ENCODE assay signal across 9 cellular contexts in the genomic region with DNA sequence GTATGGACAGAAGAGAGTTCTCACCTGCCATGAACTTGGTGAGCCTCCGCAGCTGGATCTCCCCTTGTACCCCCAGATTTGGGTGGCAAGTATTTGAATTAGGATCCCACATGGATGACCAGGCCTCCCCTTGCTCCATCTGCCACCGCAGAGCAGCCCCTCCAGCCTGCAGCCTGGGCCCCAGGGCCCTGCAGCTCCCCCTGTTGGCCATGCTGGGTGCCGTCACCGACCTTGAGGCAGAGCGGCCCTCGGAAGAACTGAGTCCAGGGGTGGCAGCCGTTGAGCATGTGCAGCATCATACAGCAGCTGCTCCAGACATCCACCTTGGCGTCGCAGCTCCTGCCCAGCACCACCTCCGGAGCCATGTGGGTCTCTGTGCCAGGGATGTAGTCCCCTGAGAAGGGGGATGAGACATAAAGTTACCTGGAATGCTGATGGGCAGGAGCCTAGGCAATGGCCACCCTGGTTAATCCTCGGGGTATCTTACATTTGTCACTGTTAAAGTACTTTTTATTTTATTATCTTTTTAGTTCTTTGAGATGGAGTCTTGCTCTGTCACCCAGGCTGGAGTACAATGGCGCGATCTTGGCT. TPM values are rescaled to one million over a fixed set of nuclear protein-coding genes. Genes with fewer than 3 reads are reported as not detected.
DNase-seq lines count a peak whose midpoint lies in the region; ATAC-seq, FAIRE-seq and TF ChIP-seq lines count a peak whose summit lies in the region.
"Had no signal": no experiment of that assay in that cellular context is flagged by ENCODE, and none has a peak within 500 bp of the region (broad histone marks: within the 10 kb centered on the region; RNA-seq: fewer than 3 reads in every experiment).

No MANE protein-coding gene starts in this region.

- no peaks in the 10 kb centered on the region for H3K4me1 ChIP-seq in OCI-LY7 (ENCODE audit: insufficient read depth, low read length, poor library complexity, severe bottlenecking)
- H3K4me1 ChIP-seq in HepG2 (ENCODE audit: insufficient read depth, low read length) = 0 out of 2 replicates have a peak, but pooled peaks cover 9% of the 10 kb centered on the region
- H3K4me1 ChIP-seq in testis = no peaks in the 10 kb centered on the region

- no peak overlapping the region for H3K4me3 ChIP-seq in OCI-LY7 (ENCODE audit: low read depth, low read length, poor library complexity, severe bottlenecking)
- H3K4me3 ChIP-seq in HepG2 (replicated peaks in 1 of 3; ENCODE audit: insufficient read depth in 1 of 3, low read depth in 2 of 3, low read length in 3 of 3) = no peak overlapping the region
- no peak overlapping the region for H3K4me3 ChIP-seq in testis

- no peaks in the 10 kb centered on the region for H4K20me1 ChIP-seq in OCI-LY7 (ENCODE audit: insufficient read depth, low read length)
- H4K20me1 ChIP-seq in HepG2 (ENCODE audit: insufficient read depth, low read length) = no peaks in the 10 kb centered on the region

- DNase-seq in ELF-1 (ENCODE audit: low read depth, low spot score) = peak; percentile 71
- DNase-seq in OCI-LY7 (ENCODE audit: low spot score) = peak; percentile 46
- DNase-seq in activated naive CD4-positive, alpha-beta T cell treated with Interleukin-2 at 50 U/mL for 16 hours = peak; percentile 50
- DNase-seq in HepG2 (ENCODE audit: low spot score) = no peak
- peak; percentile 40 for DNase-seq in testis
- no peak for DNase-seq in mesenteric fat pad (ENCODE audit: low spot score)
- no peak for DNase-seq in KG1 (lab: John Stamatoyannopoulos, UW)
- no peak for DNase-seq in middle frontal gyrus (ENCODE audit: extremely low spot score, low spot score)

- H3K4me2 ChIP-seq in OCI-LY7 (ENCODE audit: low read length) (no peak overlapping the region), HepG2 (ENCODE audit: low read depth, low read length) (no peak overlapping the region)

- TF ChIP-seq EP300 in HepG2 (IDR thresholded peaks at IDR 0.05; ENCODE audit: low read depth in 2 of 2, low read length in 2 of 2) (no peak), HepG2 (CRISPR knock-in tag; IDR thresholded peaks at IDR 0.05; ENCODE audit: borderline replicate concordance) (no peak)

- H3K9me3 ChIP-seq in OCI-LY7 (ENCODE audit: low read length) = no peaks in the 10 kb centered on the region
- H3K9me3 ChIP-seq in HepG2 (ENCODE audit: low read length) = no peaks in the 10 kb centered on the region
- H3K9me3 ChIP-seq in testis = no peaks in the 10 kb centered on the region

- intact Hi-C loops in OCI-LY7 (cut with micrococcal nuclease; ENCODE audit: unreplicated experiment) (no loop called here), HepG2 (cut with micrococcal nuclease; ENCODE audit: unreplicated experiment) (no loop called here), testis (cut with DNase I; ENCODE audit: low total_unique reads) (no loop called here)

- in situ Hi-C loops in HepG2 (cut with HindIII; ENCODE audit: extremely low pct_ligation_motif_present, low pct_unique_long_range_greater_than_20kb) = no loop called here

- H3K79me2 ChIP-seq in OCI-LY7 (ENCODE audit: insufficient read depth, low read depth, low read length) (no peaks in the 10 kb centered on the region), HepG2 (ENCODE audit: insufficient read depth, low read length) (no peaks in the 10 kb centered on the region)

- no peak for TF ChIP-seq RAD21 in HepG2 (CRISPR knock-in tag; IDR thresholded peaks at IDR 0.05)

- H3K36me3 ChIP-seq in OCI-LY7 (ENCODE audit: insufficient read depth, low read length) = peaks cover 61% of the 10 kb centered on the region
- H3K36me3 ChIP-seq in HepG2 (replicated peaks in 1 of 2; ENCODE audit: control insufficient read depth in 1 of 2, insufficient read depth in 2 of 2, low read length in 2 of 2) = peaks cover 28 to 54% of the 10 kb centered on the region in 2 experiments; a peak in 4 of 5 replicates
- H3K36me3 ChIP-seq in testis (ENCODE audit: low read depth, missing control alignments) = no peaks in the 10 kb centered on the region

- peak; percentile 84 for TF ChIP-seq CTCF in OCI-LY7 (conservative IDR thresholded peaks at IDR 0.05; ENCODE audit: low read length)
- peak; percentile 83 for TF ChIP-seq CTCF in HepG2 (CRISPR knock-in tag; IDR thresholded peaks at IDR 0.05)
- peak; percentile 10 to 34 (median 25) for TF ChIP-seq CTCF in testis (IDR thresholded peaks at IDR 0.05)

- no peaks in the 10 kb centered on the region for H3K27me3 ChIP-seq in HepG2 (ENCODE audit: control insufficient read depth in 1 of 2, insufficient read depth in 2 of 2, low read length in 2 of 2)
- H3K27me3 ChIP-seq in testis = no peaks in the 10 kb centered on the region

- peak; percentile 70 for ATAC-seq in HepG2

- BruUV-seq in OCI-LY7 (replicated peaks; lab: Mats Ljungman, UMichigan) (no TSS peak), HepG2 (replicated peaks; lab: Mats Ljungman, UMichigan) (no TSS peak)

- POLR2A ChIA-PET in OCI-LY7 (lab: Charles Lee) = no interaction called here
- POLR2A ChIA-PET in HepG2 (lab: Yijun Ruan, JAX) = no interaction called here

- FAIRE-seq in HepG2 (lab: Jason Lieb, UNC) = no peak

- 100% methylated on average over 7 of the region's 13 CpGs for WGBS in HepG2 (ENCODE audit: low lambda C conversion rate)
- 89 to 90% methylated on average over 6 to 13 of the region's 13 CpGs for WGBS in testis, 2 donors

- CTCF ChIA-PET in OCI-LY7 (lab: Charles Lee; ENCODE audit: unreplicated experiment) (no interaction called here), HepG2 (lab: Yijun Ruan, JAX; ENCODE audit: low intra/inter-chr PET ratio, low total read pairs) (interaction anchor here (1.3 to 1.7 kb wide), 2 partner anchors 52 to 115 kb away, joined by 8 read pairs; no protein-coding TSS in a partner anchor)

- H3K9ac ChIP-seq in HepG2 (ENCODE audit: insufficient read depth, low read depth, low read length) = no peak overlapping the region

- H3K27ac ChIP-seq in OCI-LY7 (ENCODE audit: low read depth, low read length, poor library complexity, severe bottlenecking) = no peak overlapping the region
- H3K27ac ChIP-seq in HepG2 (ENCODE audit: extremely low read length, insufficient read depth, low read length) = no peak overlapping the region
- H3K27ac ChIP-seq in testis = no peak overlapping the region

- H3K9me2 ChIP-seq in OCI-LY7 (ENCODE audit: insufficient read depth, low read length) = no peaks in the 10 kb centered on the region

- no peak overlapping the region for H2AFZ ChIP-seq in OCI-LY7 (ENCODE audit: low read length)
- H2AFZ ChIP-seq in HepG2 (ENCODE audit: low read length) = no peak overlapping the region

- no peak for TF ChIP-seq POLR2A in HepG2 (IDR thresholded peaks at IDR 0.05; ENCODE audit: insufficient read depth in 1 of 2, low read depth in 2 of 2, low read length in 2 of 2)
- no peak for TF ChIP-seq POLR2A in testis (IDR thresholded peaks at IDR 0.05)

RNA-seq across cellular contexts. Expression of a gene that starts 9.0 kb away (rescaled TPM):
- 0.41 TPM in 1 of 2 replicates, not detected in the other for total RNA-seq in OCI-LY7 (2014; rRNA removed; shearing (Covaris generic))
- total RNA-seq in OCI-LY7 (2022) (0.18 TPM in 1 of 2 replicates, not detected in the other), HepG2 (2016; rRNA removed; fragmentation: Illumina TruSeq; extraction: Trizol) (not detected in 2 replicates), testis (10 to 100 TPM; 15.5 to 47.4 TPM), mesenteric fat pad (not detected)
- total RNA-seq in HepG2 (2016; cell fraction: cytosol; rRNA removed; fragmentation: Illumina TruSeq; extraction: Trizol; ENCODE audit: low read depth) = not detected in 2 replicates
- not detected in 2 replicates for total RNA-seq in HepG2 (2016; cell fraction: insoluble cytoplasmic fraction; rRNA removed; fragmentation: Illumina TruSeq; extraction: Trizol)
- total RNA-seq in HepG2 (2016; cell fraction: membrane; rRNA removed; fragmentation: Illumina TruSeq; extraction: Trizol) = not detected in 2 replicates
- total RNA-seq in HepG2 (2016; cell fraction: nucleus; rRNA removed; fragmentation: Illumina TruSeq; extraction: Trizol) = not detected in 2 replicates
- polyA plus RNA-seq in HepG2 (2011; rRNA removed) (not detected in 2 replicates), testis (ENCODE audit: insufficient read depth, low read depth, low replicate concordance) (72.0 TPM)
- polyA plus RNA-seq in HepG2 (2011; cell fraction: cytosol; rRNA removed) = not detected in 2 replicates
- not detected in 2 replicates for polyA plus RNA-seq in HepG2 (2011; cell fraction: nucleus; rRNA removed)
- not detected in 2 replicates for polyA plus RNA-seq in HepG2 (2012)
- polyA plus RNA-seq in HepG2 (2016; cell fraction: cytosol; fragmentation: Illumina TruSeq; extraction: Trizol; ENCODE audit: low read depth) = not detected in 2 replicates
- polyA plus RNA-seq in HepG2 (2016; cell fraction: insoluble cytoplasmic fraction; fragmentation: Illumina TruSeq; extraction: Trizol; ENCODE audit: low read depth) = not detected in 2 replicates
- not detected in 2 replicates for polyA plus RNA-seq in HepG2 (2016; cell fraction: membrane; fragmentation: Illumina TruSeq; extraction: Trizol; ENCODE audit: low read depth)
- polyA plus RNA-seq in HepG2 (2016; cell fraction: nucleus; fragmentation: Illumina TruSeq; extraction: Trizol; ENCODE audit: insufficient read depth, low read depth) = not detected in 2 replicates
- polyA minus RNA-seq in HepG2 (2011; rRNA and poly(A)+ RNA removed; ENCODE audit: low replicate concordance) = not detected in 2 replicates
- not detected in 2 replicates for polyA minus RNA-seq in HepG2 (2011; cell fraction: cytosol; rRNA and poly(A)+ RNA removed)
- not detected in 2 replicates for polyA minus RNA-seq in HepG2 (2011; cell fraction: nucleus; rRNA and poly(A)+ RNA removed)
- total RNA-seq: lung microvascular endothelial cell had no signal

RNA-seq across cellular contexts. Expression of a gene that starts 45.9 kb away (rescaled TPM):
- total RNA-seq in OCI-LY7 (2014; rRNA removed; shearing (Covaris generic)) = 7.1 and 12.3 TPM in 2 replicates
- total RNA-seq in OCI-LY7 (2022) (21.2 and 22.8 TPM in 2 replicates), HepG2 (2016; rRNA removed; fragmentation: Illumina TruSeq; extraction: Trizol) (1.2 and 2.6 TPM in 2 replicates), testis (10 to 100 TPM; 12.4 to 14.6 TPM), mesenteric fat pad (8.7 TPM)
- total RNA-seq in HepG2 (2016; cell fraction: cytosol; rRNA removed; fragmentation: Illumina TruSeq; extraction: Trizol; ENCODE audit: low read depth) = 2.1 and 2.5 TPM in 2 replicates
- total RNA-seq in HepG2 (2016; cell fraction: insoluble cytoplasmic fraction; rRNA removed; fragmentation: Illumina TruSeq; extraction: Trizol) = 1.1 and 2.6 TPM in 2 replicates
- 2.1 and 2.4 TPM in 2 replicates for total RNA-seq in HepG2 (2016; cell fraction: membrane; rRNA removed; fragmentation: Illumina TruSeq; extraction: Trizol)
- 3.1 and 3.3 TPM in 2 replicates for total RNA-seq in HepG2 (2016; cell fraction: nucleus; rRNA removed; fragmentation: Illumina TruSeq; extraction: Trizol)
- polyA plus RNA-seq in HepG2 (2011; rRNA removed) (2.6 and 4.0 TPM in 2 replicates), testis (ENCODE audit: insufficient read depth, low read depth, low replicate concordance) (24.9 TPM)
- polyA plus RNA-seq in HepG2 (2011; cell fraction: cytosol; rRNA removed) = 1.8 and 2.4 TPM in 2 replicates
- 10.1 and 10.7 TPM in 2 replicates for polyA plus RNA-seq in HepG2 (2011; cell fraction: nucleus; rRNA removed)
- polyA plus RNA-seq in HepG2 (2012) = 1.6 and 2.1 TPM in 2 replicates
- polyA plus RNA-seq in HepG2 (2016; cell fraction: cytosol; fragmentation: Illumina TruSeq; extraction: Trizol; ENCODE audit: low read depth) = 1.6 and 2.0 TPM in 2 replicates
- polyA plus RNA-seq in HepG2 (2016; cell fraction: insoluble cytoplasmic fraction; fragmentation: Illumina TruSeq; extraction: Trizol; ENCODE audit: low read depth) = 1.3 and 1.9 TPM in 2 replicates
- polyA plus RNA-seq in HepG2 (2016; cell fraction: membrane; fragmentation: Illumina TruSeq; extraction: Trizol; ENCODE audit: low read depth) = 1.6 and 2.3 TPM in 2 replicates
- polyA plus RNA-seq in HepG2 (2016; cell fraction: nucleus; fragmentation: Illumina TruSeq; extraction: Trizol; ENCODE audit: insufficient read depth, low read depth) = 10.6 and 10.8 TPM in 2 replicates
- 2.2 and 7.2 TPM in 2 replicates for polyA minus RNA-seq in HepG2 (2011; rRNA and poly(A)+ RNA removed; ENCODE audit: low replicate concordance)
- 0.40 and 0.44 TPM in 2 replicates for polyA minus RNA-seq in HepG2 (2011; cell fraction: cytosol; rRNA and poly(A)+ RNA removed)
- polyA minus RNA-seq in HepG2 (2011; cell fraction: nucleus; rRNA and poly(A)+ RNA removed) = 3.2 and 3.7 TPM in 2 replicates

RNA-seq across cellular contexts. Expression of a gene that starts 49.2 kb away (rescaled TPM):
- 44.8 and 55.1 TPM in 2 replicates for total RNA-seq in OCI-LY7 (2014; rRNA removed; shearing (Covaris generic))
- total RNA-seq in OCI-LY7 (2022) (133 and 159 TPM in 2 replicates), HepG2 (2016; rRNA removed; fragmentation: Illumina TruSeq; extraction: Trizol) (0.39 and 0.53 TPM in 2 replicates), testis (10 to 100 TPM; 11.1 to 15.8 TPM), mesenteric fat pad (51.2 TPM)
- 0.61 TPM in 1 of 2 replicates, not detected in the other for total RNA-seq in HepG2 (2016; cell fraction: cytosol; rRNA removed; fragmentation: Illumina TruSeq; extraction: Trizol; ENCODE audit: low read depth)
- 0.12 and 0.41 TPM in 2 replicates for total RNA-seq in HepG2 (2016; cell fraction: insoluble cytoplasmic fraction; rRNA removed; fragmentation: Illumina TruSeq; extraction: Trizol)
- 0.48 and 0.74 TPM in 2 replicates for total RNA-seq in HepG2 (2016; cell fraction: membrane; rRNA removed; fragmentation: Illumina TruSeq; extraction: Trizol)
- total RNA-seq in HepG2 (2016; cell fraction: nucleus; rRNA removed; fragmentation: Illumina TruSeq; extraction: Trizol) = 0.56 and 0.63 TPM in 2 replicates
- polyA plus RNA-seq in HepG2 (2011; rRNA removed) (0.70 and 1.1 TPM in 2 replicates), testis (ENCODE audit: insufficient read depth, low read depth, low replicate concordance) (13.9 TPM)
- 0.38 and 0.48 TPM in 2 replicates for polyA plus RNA-seq in HepG2 (2011; cell fraction: cytosol; rRNA removed)
- 4.9 and 6.1 TPM in 2 replicates for polyA plus RNA-seq in HepG2 (2011; cell fraction: nucleus; rRNA removed)
- 0.78 and 1.2 TPM in 2 replicates for polyA plus RNA-seq in HepG2 (2012)
- 0.27 TPM in 1 of 2 replicates, not detected in the other for polyA plus RNA-seq in HepG2 (2016; cell fraction: cytosol; fragmentation: Illumina TruSeq; extraction: Trizol; ENCODE audit: low read depth)
- 0.37 and 0.69 TPM in 2 replicates for polyA plus RNA-seq in HepG2 (2016; cell fraction: insoluble cytoplasmic fraction; fragmentation: Illumina TruSeq; extraction: Trizol; ENCODE audit: low read depth)
- 0.31 and 0.37 TPM in 2 replicates for polyA plus RNA-seq in HepG2 (2016; cell fraction: membrane; fragmentation: Illumina TruSeq; extraction: Trizol; ENCODE audit: low read depth)
- polyA plus RNA-seq in HepG2 (2016; cell fraction: nucleus; fragmentation: Illumina TruSeq; extraction: Trizol; ENCODE audit: insufficient read depth, low read depth) = 1.9 and 2.6 TPM in 2 replicates
- polyA minus RNA-seq in HepG2 (2011; rRNA and poly(A)+ RNA removed; ENCODE audit: low replicate concordance) = 0.68 and 17.4 TPM in 2 replicates
- 0.69 TPM in 1 of 2 replicates, not detected in the other for polyA minus RNA-seq in HepG2 (2011; cell fraction: cytosol; rRNA and poly(A)+ RNA removed)
- polyA minus RNA-seq in HepG2 (2011; cell fraction: nucleus; rRNA and poly(A)+ RNA removed) = 0.77 and 1.4 TPM in 2 replicates

Comparison
In these comparisons a context has a peak if more than half of its experiments do, and no peak if none do; other contexts are left out.
1. DNase-seq: peak in ELF-1 (single experiment), OCI-LY7 (single experiment), activated naive CD4-positive, alpha-beta T cell treated with Interleukin-2 at 50 U/mL for 16 hours (single experiment) and testis (single experiment); none in HepG2 (single experiment), mesenteric fat pad (single experiment), KG1 (single experiment) and middle frontal gyrus (single experiment).
2. CTCF ChIP-seq: peak in every context shown above with its lines; median percentile 84 in OCI-LY7; 83 in HepG2; 25 in testis.
3. RNA of a gene that starts 9.0 kb away (total RNA-seq): 15.5 to 47.4 TPM in testis; 0.18 to 0.41 TPM in OCI-LY7, not detected in mesenteric fat pad (single experiment) and not detected in HepG2; every median in the first group is over 10 times any median in the second.